ENCODE assay signal across 18 cellular contexts in genomic region chr13:20487927-20488326, GRCh38. TPM values are rescaled to one million over a fixed set of nuclear protein-coding genes. Genes with fewer than 3 reads are reported as not detected.
DNase-seq lines count a peak whose midpoint lies in the region; ATAC-seq and TF ChIP-seq lines count a peak whose summit lies in the region.
"Had no signal": no experiment of that assay in that cellular context is flagged by ENCODE, and none has a peak within 500 bp of the region (broad histone marks: within the 10 kb centered on the region; RNA-seq: fewer than 3 reads in every experiment).

No MANE protein-coding gene starts in this region.

- H3K9ac ChIP-seq in SU-DHL-6 (ENCODE audit: low read length) = no peak overlapping the region

- H3K79me2 ChIP-seq in SU-DHL-6 (ENCODE audit: insufficient read depth, low read length) = no peaks in the 10 kb centered on the region

- H3K9me3 ChIP-seq in SU-DHL-6 (ENCODE audit: insufficient read depth, low read length) (no peaks in the 10 kb centered on the region), thymus (ENCODE audit: control insufficient read depth) (no peaks in the 10 kb centered on the region)
- H3K9me3 ChIP-seq: A549 had no signal

- no peaks in the 10 kb centered on the region for H3F3A ChIP-seq in SU-DHL-6 (ENCODE audit: insufficient read depth)

- no peaks in the 10 kb centered on the region for H3K36me3 ChIP-seq in SU-DHL-6 (ENCODE audit: low read length)
- H3K36me3 ChIP-seq in thymus (ENCODE audit: control insufficient read depth, insufficient read depth) = no peaks in the 10 kb centered on the region

- 24% methylated on average over 3 of the region's 3 CpGs for WGBS in thymus

- H3K27ac ChIP-seq in SU-DHL-6 (ENCODE audit: low read depth, low read length) = no peak overlapping the region
- peak overlapping the region; percentile 6 for H3K27ac ChIP-seq in thymus (ENCODE audit: low read depth)
- H3K27ac ChIP-seq: A549 had no signal

- TF ChIP-seq CTCF in SU-DHL-6 (IDR thresholded peaks at IDR 0.05; ENCODE audit: insufficient read depth, low read length, poor library complexity, severe bottlenecking) = no peak

- peaks cover 15% of the 10 kb centered on the region for H3K4me1 ChIP-seq in thymus (ENCODE audit: control insufficient read depth, insufficient read depth, low read length)
- H3K4me1 ChIP-seq: A549 had no signal

- DNase-seq in NCI-H510A treated with DMSO at 0.1 percent for 48 hours (lab: John Stamatoyannopoulos, UW) = peak; percentile 35
- no peak for DNase-seq in NCI-H510A (lab: John Stamatoyannopoulos, UW)
- peak; percentile 26 for DNase-seq in NAMALWA (ENCODE audit: low spot score)
- DNase-seq in midbrain (lab: John Stamatoyannopoulos, UW) = no peak
- DNase-seq: COR-L47, DMS53, HCEC 1CT, MV-4-11, NCI-H146, NCI-H2107, NCI-H69, SHP77 treated with DMSO at 0.1 percent for 48 hours had no signal

- ATAC-seq in GM18868 (IDR thresholded peaks at IDR 0.05; ENCODE audit: unreplicated experiment) (no peak), HG03432 (IDR thresholded peaks at IDR 0.05; ENCODE audit: unreplicated experiment) (no peak)
- ATAC-seq: A549, Panc1 had no signal

- H3K4me3 ChIP-seq in SU-DHL-6 (ENCODE audit: insufficient read depth, low read length, poor library complexity, severe bottlenecking) (no peak overlapping the region), thymus (ENCODE audit: low read length) (no peak overlapping the region)
- H3K4me3 ChIP-seq: A549 had no signal

- no peaks in the 10 kb centered on the region for H4K20me1 ChIP-seq in SU-DHL-6 (ENCODE audit: low read depth, low read length)

- peak overlapping the region; percentile 11 for H2AFZ ChIP-seq in SU-DHL-6 (ENCODE audit: low read depth, low read length, severe bottlenecking)

- H3K4me2 ChIP-seq in SU-DHL-6 (ENCODE audit: low read depth, low read length, poor library complexity, severe bottlenecking) = no peak overlapping the region
- H3K4me2 ChIP-seq: A549 had no signal

- H3K9me2 ChIP-seq in SU-DHL-6 (replicated peaks; ENCODE audit: insufficient read depth, low read length) = no peaks in the 10 kb centered on the region

- no peaks in the 10 kb centered on the region for H3K27me3 ChIP-seq in SU-DHL-6 (ENCODE audit: low read length)
- no peaks in the 10 kb centered on the region for H3K27me3 ChIP-seq in thymus (ENCODE audit: control insufficient read depth, insufficient read depth)

RNA-seq across cellular contexts. Expression of gene CRYL1, which starts 37.7 kb away (rescaled TPM):
- 17.5 TPM for polyA plus RNA-seq in thymus

Comparison
In these comparisons a context has a peak if more than half of its experiments do, and no peak if none do; other contexts are left out.
1. DNase-seq: peak in NCI-H510A treated with DMSO at 0.1 percent for 48 hours (single experiment) and NAMALWA (single experiment); none in NCI-H510A (single experiment) and midbrain (single experiment).